Comparison of ENCODE assay signal across 8 cellular contexts in genomic region chr1:171743014-171743870, GRCh38. TPM values are rescaled to one million over a fixed set of nuclear protein-coding genes. Genes with fewer than 3 reads are reported as not detected.
DNase-seq lines count a peak whose midpoint lies in the region; ATAC-seq and TF ChIP-seq lines count a peak whose summit lies in the region.

No MANE protein-coding gene starts in this region.

- H3K9me2 ChIP-seq in PC-3 (replicated peaks; ENCODE audit: low read length) = no peaks in the 10 kb centered on the region

- TF ChIP-seq RAD21 in liver (IDR thresholded peaks at IDR 0.05) = no peak

- H3K4me1 ChIP-seq in PC-3 (ENCODE audit: insufficient read depth, low read length) (peaks cover 40% of the 10 kb centered on the region), liver (ENCODE audit: control insufficient read depth in 4 of 4, insufficient read depth in 4 of 4, low read length in 3 of 4) (peaks cover 4 to 20% (median 10%) of the 10 kb centered on the region in 4 donors)

- no peaks in the 10 kb centered on the region for H4K20me1 ChIP-seq in PC-3 (ENCODE audit: low read length)

- H3K4me2 ChIP-seq in PC-3 (ENCODE audit: low read length) = peak overlapping the region; percentile 78

- peak overlapping the region; percentile 74 for H3K27ac ChIP-seq in PC-3 (ENCODE audit: low read length)
- H3K27ac ChIP-seq in liver (ENCODE audit: low read depth in 1 of 2, low read length in 2 of 2) = peak overlapping the region; percentile 93 to 98
- peak overlapping the region; percentile 88 for H3K27ac ChIP-seq in temporal lobe (ENCODE audit: low read depth, low read length)

- H3K27me3 Mint-ChIP-seq in central memory CD8-positive, alpha-beta T cell = no peaks in the 10 kb centered on the region

- peak overlapping the region; percentile 75 for H3K4me3 ChIP-seq in PC-3 (ENCODE audit: low read length)
- peak overlapping the region; percentile 87 to 92 (median 91) for H3K4me3 ChIP-seq in liver (ENCODE audit: low read depth in 1 of 3, low read length in 3 of 3)

- CTCF ChIA-PET in PC-3 (lab: Charles Lee) = interaction anchor here (0.5 to 0.9 kb wide), 5 partner anchors 27 to 974 kb away, joined by 3 to 7 read pairs (median 5); no protein-coding TSS in a partner anchor

- H3K27me3 ChIP-seq in PC-3 (ENCODE audit: low read length) (no peaks in the 10 kb centered on the region), liver (ENCODE audit: control insufficient read depth in 4 of 4, insufficient read depth in 4 of 4, low read length in 3 of 4) (no peaks in the 10 kb centered on the region)

- peaks cover 43% of the 10 kb centered on the region for H3K4me1 Mint-ChIP-seq in central memory CD8-positive, alpha-beta T cell

- TF ChIP-seq CTCF in PC-3 (conservative IDR thresholded peaks at IDR 0.05; ENCODE audit: low read depth, low read length) (no peak), liver (IDR thresholded peaks at IDR 0.05; ENCODE audit: low read depth, low read length, missing input control) (no peak)

- H3K79me2 ChIP-seq in PC-3 (ENCODE audit: low read length) = peaks cover 29% of the 10 kb centered on the region

- peak overlapping the region; percentile 99 for H3K27ac Mint-ChIP-seq in central memory CD8-positive, alpha-beta T cell (ENCODE audit: low read depth)

- POLR2A ChIA-PET in PC-3 (lab: Charles Lee; ENCODE audit: unreplicated experiment) = interaction anchor here (0.6 to 1.7 kb wide), 3 partner anchors 38 to 258 kb away, joined by 3 to 14 read pairs (median 4); partner anchors contain the start of gene METTL13

- no peaks in the 10 kb centered on the region for H3K36me3 ChIP-seq in PC-3 (ENCODE audit: low read depth, low read length)
- H3K36me3 ChIP-seq in liver (ENCODE audit: control insufficient read depth in 4 of 4, insufficient read depth in 3 of 4, low read depth in 1 of 4, low read length in 3 of 4) = no peaks in the 10 kb centered on the region

- DNase-seq in NCI-H2227 (lab: John Stamatoyannopoulos, UW; ENCODE audit: unreplicated experiment) (peak; percentile 18), NCI-H2227 treated with DMSO at 0.1 percent for 48 hours (lab: John Stamatoyannopoulos, UW) (no peak), PC-3 (peak; percentile 98), iPS-NIHi7 (ENCODE audit: extremely low spot score) (no peak)
- DNase-seq in central memory CD8-positive, alpha-beta T cell (ENCODE audit: low spot score in 2 of 2) = no peak

- peak overlapping the region; percentile 95 for H2AFZ ChIP-seq in PC-3 (ENCODE audit: low read length)

- WGBS in liver = 39% methylated on average over 9 of the region's 9 CpGs

- H3K9ac ChIP-seq in PC-3 (ENCODE audit: low read length) (peak overlapping the region; percentile 78), liver (ENCODE audit: low read depth in 1 of 2, low read length in 2 of 2) (peak overlapping the region; percentile 91 to 98)

- H3K9me3 ChIP-seq in PC-3 (ENCODE audit: low read length) (no peaks in the 10 kb centered on the region), liver (ENCODE audit: control insufficient read depth in 4 of 4, low read length in 3 of 4) (no peaks in the 10 kb centered on the region)

- ATAC-seq in PC-3 (peak; percentile 17), HG02642 (IDR thresholded peaks at IDR 0.05; ENCODE audit: poor library complexity, unreplicated experiment) (no peak)
- ATAC-seq in central memory CD8-positive, alpha-beta T cell (replicated peaks; ENCODE audit: extremely low read depth, poor library complexity, severe bottlenecking) = no peak

- peaks cover 16% of the 10 kb centered on the region for H3K36me3 Mint-ChIP-seq in central memory CD8-positive, alpha-beta T cell (ENCODE audit: insufficient read depth)

- H3K9me3 Mint-ChIP-seq in central memory CD8-positive, alpha-beta T cell = no peaks in the 10 kb centered on the region

- BruUV-seq in PC-3 (replicated peaks; lab: Mats Ljungman, UMichigan) = no TSS peak

- H3K4me3 Mint-ChIP-seq in central memory CD8-positive, alpha-beta T cell = peak overlapping the region; percentile 99

- intact Hi-C loops in PC-3 (cut with micrococcal nuclease) = no loop called here

- H3F3A ChIP-seq in PC-3 (ENCODE audit: low read length, unreplicated experiment) = peaks cover 10% of the 10 kb centered on the region

TF ChIP-seq in liver, 16 proteins besides CTCF, POLR2A, EP300 and RAD21:
- no peak for TF ChIP-seq EGR1 (IDR thresholded peaks at IDR 0.05; ENCODE audit: low read depth in 2 of 2)
- no peak for TF ChIP-seq SP1 (IDR thresholded peaks at IDR 0.05)
- no peak for TF ChIP-seq FOXA1 (IDR thresholded peaks at IDR 0.05)
- TF ChIP-seq RXRA (IDR thresholded peaks at IDR 0.05) = no peak
- no peak for TF ChIP-seq YY1 (IDR thresholded peaks at IDR 0.05)
- no peak for TF ChIP-seq NR2F2 (IDR thresholded peaks at IDR 0.05)
- no peak for TF ChIP-seq REST (IDR thresholded peaks at IDR 0.05)
- no peak for TF ChIP-seq HNF4G (IDR thresholded peaks at IDR 0.05)
- TF ChIP-seq MAX (IDR thresholded peaks at IDR 0.05) = no peak
- no peak for TF ChIP-seq ATF3 (IDR thresholded peaks at IDR 0.05)
- TF ChIP-seq ZBTB33 (IDR thresholded peaks at IDR 0.05) = no peak
- no peak for TF ChIP-seq JUND (IDR thresholded peaks at IDR 0.05)
- no peak for TF ChIP-seq FOXA2 (IDR thresholded peaks at IDR 0.05)
- TF ChIP-seq GABPA (IDR thresholded peaks at IDR 0.05 in 1 of 2, conservative IDR thresholded peaks at IDR 0.05 in 1 of 2) = no peak

RNA-seq across cellular contexts. Expression of gene VAMP4, which starts 1.4 kb away (rescaled TPM):
- total RNA-seq in PC-3 (2014; rRNA removed) = 5.2 and 7.2 TPM in 2 replicates
- 1 to 10 TPM; 4.7 to 4.9 TPM for total RNA-seq in liver
- 1 to 10 TPM; 4.0 to 6.1 TPM for polyA plus RNA-seq in liver
- total RNA-seq in temporal lobe = 25.3 TPM

RNA-seq across cellular contexts. Expression of gene METTL13, which starts 38.2 kb away (rescaled TPM):
- total RNA-seq in PC-3 (2014; rRNA removed) (115 and 138 TPM in 2 replicates), liver (10 to 100 TPM; 15.4 to 16.1 TPM), temporal lobe (17.2 TPM)
- polyA plus RNA-seq in liver = 10 to 100 TPM; 10.5 to 11.4 TPM

Comparison
In these comparisons a context has a peak if more than half of its experiments do, and no peak if none do; other contexts are left out.
1. DNase-seq: peak in NCI-H2227 (single experiment) and PC-3 (single experiment); none in NCI-H2227 treated with DMSO at 0.1 percent for 48 hours (single experiment), central memory CD8-positive, alpha-beta T cell (0 of 2) and iPS-NIHi7 (single experiment).
2. Peak in every context shown above with its lines, with median percentiles within 50 percentile points of each other: H3K27ac ChIP-seq.